ENCODE assay signal across 15 cellular contexts in genomic region chr14:78705989-78706388, GRCh38.
A peak's percentile ranks its signal among the peaks of the same experiment; 100 is the strongest.
DNase-seq lines count a peak whose midpoint lies in the region; ATAC-seq and TF ChIP-seq lines count a peak whose summit lies in the region.
"Had no signal": no experiment of that assay in that cellular context is flagged by ENCODE, and none has a peak within 500 bp of the region (broad histone marks: within the 10 kb centered on the region; RNA-seq: fewer than 3 reads in every experiment).

No MANE protein-coding gene starts in this region.

- H3K4me3 Mint-ChIP-seq in Calu3 (ENCODE audit: low read depth, unreplicated experiment) = no peak overlapping the region
- H3K4me3 Mint-ChIP-seq: B cell; CD4-positive, alpha-beta T cell; HFFc6 had no signal

- peaks cover 39% of the 10 kb centered on the region for H3K27me3 Mint-ChIP-seq in Calu3 (ENCODE audit: unreplicated experiment)
- H3K27me3 Mint-ChIP-seq: B cell; CD4-positive, alpha-beta T cell had no signal

- no TSS peak for BruUV-seq in Calu3 (replicated peaks; lab: Mats Ljungman, UMichigan)

- DNase-seq in Calu3 (no peak), epithelial cell of proximal tubule (ENCODE audit: low read depth) (peak; percentile 26), mucosa of descending colon (no peak), retina (peak; percentile 8), breast epithelium (ENCODE audit: low spot score in 2 of 2) (no peak), SK-N-DZ (ENCODE audit: low spot score) (no peak)
- DNase-seq: C1 segment of cervical spinal cord; CD4-positive, alpha-beta T cell; DMS153; HCEC 1CT; HFFc6; IMR-90 had no signal

- H3K36me3 ChIP-seq in mucosa of descending colon (ENCODE audit: low read depth) (no peaks in the 10 kb centered on the region), breast epithelium (no peaks in the 10 kb centered on the region)

- peaks cover 9% of the 10 kb centered on the region for H3K4me1 Mint-ChIP-seq in Calu3 (ENCODE audit: low read depth, unreplicated experiment)
- H3K4me1 Mint-ChIP-seq: B cell had no signal

- intact Hi-C loops in Calu3 (cut with micrococcal nuclease; ENCODE audit: unreplicated experiment) (no loop called here), mucosa of descending colon (cut with DNase I, micrococcal nuclease) (no loop called here), breast epithelium (cut with DNase I; ENCODE audit: low total_unique reads) (no loop called here)

- H3K27ac Mint-ChIP-seq in Calu3 (ENCODE audit: unreplicated experiment) = peak overlapping the region; percentile 47
- H3K27ac Mint-ChIP-seq: B cell; CD4-positive, alpha-beta T cell; HFFc6 had no signal

- H3K9me3 Mint-ChIP-seq in Calu3 (ENCODE audit: low read depth, unreplicated experiment) = peaks cover 3% of the 10 kb centered on the region
- H3K9me3 Mint-ChIP-seq: CD4-positive, alpha-beta T cell; HFFc6 had no signal

- H3K36me3 Mint-ChIP-seq in Calu3 (ENCODE audit: insufficient read depth, unreplicated experiment) = no peaks in the 10 kb centered on the region

- no peak overlapping the region for H3K27ac ChIP-seq in breast epithelium
- H3K27ac ChIP-seq: HL-60 had no signal

- H3K9me3 ChIP-seq in mucosa of descending colon (no peaks in the 10 kb centered on the region), breast epithelium (no peaks in the 10 kb centered on the region)

- H3K4me1 ChIP-seq in mucosa of descending colon (ENCODE audit: low read depth) (peaks cover 5% of the 10 kb centered on the region), breast epithelium (no peaks in the 10 kb centered on the region)

- TF ChIP-seq POLR2A in breast epithelium (IDR thresholded peaks at IDR 0.05) = no peak

- CTCF ChIA-PET in Calu3 (lab: Charles Lee) = no interaction called here

- ATAC-seq in mucosa of descending colon (peak; percentile 86), GM21529 (IDR thresholded peaks at IDR 0.05; ENCODE audit: unreplicated experiment) (no peak)

- H3K4me3 ChIP-seq in epithelial cell of proximal tubule (ENCODE audit: low read depth, low read length) (no peak overlapping the region), mucosa of descending colon (no peak overlapping the region), breast epithelium (no peak overlapping the region)

- TF ChIP-seq CTCF in Calu3 (IDR thresholded peaks at IDR 0.05; ENCODE audit: unreplicated experiment) (no peak), epithelial cell of proximal tubule (conservative IDR thresholded peaks at IDR 0.05; ENCODE audit: low read depth, low read length) (no peak), mucosa of descending colon (IDR thresholded peaks at IDR 0.05) (no peak), breast epithelium (IDR thresholded peaks at IDR 0.05) (no peak)

- H3K27me3 ChIP-seq in breast epithelium = no peaks in the 10 kb centered on the region

Comparison
In these comparisons a context has a peak if more than half of its experiments do, and no peak if none do; other contexts are left out.
1. DNase-seq: peak in epithelial cell of proximal tubule (single experiment) and retina (single experiment); none in Calu3 (single experiment), mucosa of descending colon (0 of 3), breast epithelium (0 of 2) and SK-N-DZ (single experiment).